ENCODE assay signal across 8 cellular contexts in the genomic region with DNA sequence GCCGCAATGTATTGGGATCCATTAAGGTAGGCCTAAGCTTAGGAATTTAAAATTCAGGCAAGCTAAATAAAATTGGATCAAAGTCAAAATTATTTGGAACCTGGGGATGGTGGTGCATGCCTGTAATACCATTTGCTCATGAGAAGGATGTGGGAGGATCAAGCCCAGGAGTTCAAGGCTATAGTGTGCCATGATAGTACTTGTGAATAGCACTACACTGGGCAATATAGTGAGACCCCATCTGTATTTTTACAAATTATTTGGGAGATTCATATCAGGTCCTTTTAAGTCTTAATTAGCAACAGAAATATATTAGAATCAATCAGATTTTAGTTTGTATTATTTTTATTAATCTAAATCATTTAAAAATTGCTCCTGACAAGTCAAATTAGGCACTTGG.
"Had no signal": no experiment of that assay in that cellular context is flagged by ENCODE, and none has a peak within 500 bp of the region (broad histone marks: within the 10 kb centered on the region; RNA-seq: fewer than 3 reads in every experiment).

No MANE protein-coding gene starts in this region.

- DNase-seq: GDM1, GF-D8 had no signal

- H3K4me3 ChIP-seq: GM12878 had no signal

- FAIRE-seq: G401.6, GM12878, GM12891, GM12892, GM18507, GM19239 had no signal

- ATAC-seq: GM12878 had no signal
